Comparison of ENCODE assay signal across 1 cellular context in genomic region chr4:8198206-8198905, GRCh38.
A peak's percentile ranks its signal among the peaks of the same experiment; 100 is the strongest.
TF ChIP-seq lines count a peak whose summit lies in the region.

No MANE protein-coding gene starts in this region.

TF ChIP-seq in HepG2, 621 proteins besides CTCF, POLR2A, EP300 and RAD21:
- TF ChIP-seq PBX2 (CRISPR knock-in tag; IDR thresholded peaks at IDR 0.05) (no peak), ZNF232 (CRISPR knock-in tag; IDR thresholded peaks at IDR 0.05; ENCODE audit: borderline replicate concordance) (0 out of 2 replicates have a peak, but pooled peaks have one; percentile 41), NFIC (IDR thresholded peaks at IDR 0.05; ENCODE audit: low read length) (no peak), ARID2 (CRISPR knock-in tag; IDR thresholded peaks at IDR 0.05; ENCODE audit: borderline replicate concordance) (peak; percentile 39; the same call in 1 of the 2 replicates), RCOR2 (CRISPR knock-in tag; IDR thresholded peaks at IDR 0.05) (peak; percentile 18; the same call in 1 of the 2 replicates), BCLAF1 (IDR thresholded peaks at IDR 0.05) (no peak), ZBTB7A (CRISPR knock-in tag; IDR thresholded peaks at IDR 0.05) (no peak), DNMT1 (CRISPR knock-in tag; IDR thresholded peaks at IDR 0.05) (0 out of 2 replicates have a peak, but pooled peaks have one; percentile 23), SP2 (CRISPR knock-in tag; IDR thresholded peaks at IDR 0.05) (peak; percentile 5; the same call in 1 of the 2 replicates), ZNF317 (CRISPR knock-in tag; IDR thresholded peaks at IDR 0.05) (peak; percentile 13), NCOA1 (CRISPR knock-in tag; IDR thresholded peaks at IDR 0.05) (0 out of 2 replicates have a peak, but pooled peaks have one; percentile 58), ARID5B (CRISPR knock-in tag; IDR thresholded peaks at IDR 0.05) (no peak), PAF1 (CRISPR knock-in tag; IDR thresholded peaks at IDR 0.05) (no peak), ZNF572 (CRISPR knock-in tag; IDR thresholded peaks at IDR 0.05) (0 out of 2 replicates have a peak, but pooled peaks have one; percentile 53), TCF12 (IDR thresholded peaks at IDR 0.05) (no peak), TCF12 (CRISPR knock-in tag; IDR thresholded peaks at IDR 0.05) (peak; percentile 2; the same call in 1 of the 2 replicates), SATB2 (CRISPR knock-in tag; IDR thresholded peaks at IDR 0.05) (no peak), SRF (IDR thresholded peaks at IDR 0.05; ENCODE audit: low read depth, low read length) (no peak), ZNF251 (CRISPR knock-in tag; IDR thresholded peaks at IDR 0.05) (no peak), ZNF33A (CRISPR knock-in tag; IDR thresholded peaks at IDR 0.05; ENCODE audit: borderline replicate concordance) (no peak), ZMYM3 (CRISPR knock-in tag; IDR thresholded peaks at IDR 0.05) (peak; percentile 65; the same call in 1 of the 2 replicates), ZFP91 (CRISPR knock-in tag; IDR thresholded peaks at IDR 0.05; ENCODE audit: borderline replicate concordance) (no peak; the same call in 1 of the 2 replicates), POGZ (CRISPR knock-in tag; IDR thresholded peaks at IDR 0.05) (peak; percentile 3; the same call in 1 of the 2 replicates), STAT5B (CRISPR knock-in tag; IDR thresholded peaks at IDR 0.05) (no peak), NFYB (CRISPR knock-in tag; IDR thresholded peaks at IDR 0.05) (no peak), ZMYM2 (CRISPR knock-in tag; IDR thresholded peaks at IDR 0.05) (peak; percentile 5; the same call in 1 of the 2 replicates), ZNF761 (CRISPR knock-in tag; conservative IDR thresholded peaks at IDR 0.05) (no peak), ZNF629 (CRISPR knock-in tag; conservative IDR thresholded peaks at IDR 0.05) (peak; percentile 95), HHEX (CRISPR knock-in tag; IDR thresholded peaks at IDR 0.05) (no peak)
- TF ChIP-seq, protein P1, sequence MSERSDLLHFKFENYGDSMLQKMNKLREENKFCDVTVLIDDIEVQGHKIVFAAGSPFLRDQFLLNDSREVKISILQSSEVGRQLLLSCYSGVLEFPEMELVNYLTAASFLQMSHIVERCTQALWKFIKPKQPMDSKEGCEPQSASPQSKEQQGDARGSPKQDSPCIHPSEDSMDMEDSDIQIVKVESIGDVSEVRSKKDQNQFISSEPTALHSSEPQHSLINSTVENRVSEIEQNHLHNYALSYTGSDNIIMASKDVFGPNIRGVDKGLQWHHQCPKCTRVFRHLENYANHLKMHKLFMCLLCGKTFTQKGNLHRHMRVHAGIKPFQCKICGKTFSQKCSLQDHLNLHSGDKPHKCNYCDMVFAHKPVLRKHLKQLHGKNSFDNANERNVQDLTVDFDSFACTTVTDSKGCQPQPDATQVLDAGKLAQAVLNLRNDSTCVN (CRISPR knock-in tag; IDR thresholded peaks at IDR 0.05; ENCODE audit: borderline replicate concordance): no peak
- TF ChIP-seq, protein P2, sequence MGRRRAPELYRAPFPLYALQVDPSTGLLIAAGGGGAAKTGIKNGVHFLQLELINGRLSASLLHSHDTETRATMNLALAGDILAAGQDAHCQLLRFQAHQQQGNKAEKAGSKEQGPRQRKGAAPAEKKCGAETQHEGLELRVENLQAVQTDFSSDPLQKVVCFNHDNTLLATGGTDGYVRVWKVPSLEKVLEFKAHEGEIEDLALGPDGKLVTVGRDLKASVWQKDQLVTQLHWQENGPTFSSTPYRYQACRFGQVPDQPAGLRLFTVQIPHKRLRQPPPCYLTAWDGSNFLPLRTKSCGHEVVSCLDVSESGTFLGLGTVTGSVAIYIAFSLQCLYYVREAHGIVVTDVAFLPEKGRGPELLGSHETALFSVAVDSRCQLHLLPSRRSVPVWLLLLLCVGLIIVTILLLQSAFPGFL (CRISPR knock-in tag; IDR thresholded peaks at IDR 0.05): 0 out of 2 replicates have a peak, but pooled peaks have one; percentile 23
- TF ChIP-seq, protein P3, sequence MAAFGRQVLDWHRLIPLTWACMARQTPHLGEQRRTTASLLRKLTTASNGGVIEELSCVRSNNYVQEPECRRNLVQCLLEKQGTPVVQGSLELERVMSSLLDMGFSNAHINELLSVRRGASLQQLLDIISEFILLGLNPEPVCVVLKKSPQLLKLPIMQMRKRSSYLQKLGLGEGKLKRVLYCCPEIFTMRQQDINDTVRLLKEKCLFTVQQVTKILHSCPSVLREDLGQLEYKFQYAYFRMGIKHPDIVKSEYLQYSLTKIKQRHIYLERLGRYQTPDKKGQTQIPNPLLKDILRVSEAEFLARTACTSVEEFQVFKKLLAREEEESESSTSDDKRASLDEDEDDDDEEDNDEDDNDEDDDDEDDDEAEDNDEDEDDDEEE (CRISPR knock-in tag; IDR thresholded peaks at IDR 0.05): no peak
- TF ChIP-seq, protein P4, sequence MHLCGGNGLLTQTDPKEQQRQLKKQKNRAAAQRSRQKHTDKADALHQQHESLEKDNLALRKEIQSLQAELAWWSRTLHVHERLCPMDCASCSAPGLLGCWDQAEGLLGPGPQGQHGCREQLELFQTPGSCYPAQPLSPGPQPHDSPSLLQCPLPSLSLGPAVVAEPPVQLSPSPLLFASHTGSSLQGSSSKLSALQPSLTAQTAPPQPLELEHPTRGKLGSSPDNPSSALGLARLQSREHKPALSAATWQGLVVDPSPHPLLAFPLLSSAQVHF (CRISPR knock-in tag; IDR thresholded peaks at IDR 0.05): 0 out of 2 replicates have a peak, but pooled peaks have one; percentile 55
- TF ChIP-seq, protein P5, sequence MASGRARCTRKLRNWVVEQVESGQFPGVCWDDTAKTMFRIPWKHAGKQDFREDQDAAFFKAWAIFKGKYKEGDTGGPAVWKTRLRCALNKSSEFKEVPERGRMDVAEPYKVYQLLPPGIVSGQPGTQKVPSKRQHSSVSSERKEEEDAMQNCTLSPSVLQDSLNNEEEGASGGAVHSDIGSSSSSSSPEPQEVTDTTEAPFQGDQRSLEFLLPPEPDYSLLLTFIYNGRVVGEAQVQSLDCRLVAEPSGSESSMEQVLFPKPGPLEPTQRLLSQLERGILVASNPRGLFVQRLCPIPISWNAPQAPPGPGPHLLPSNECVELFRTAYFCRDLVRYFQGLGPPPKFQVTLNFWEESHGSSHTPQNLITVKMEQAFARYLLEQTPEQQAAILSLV (CRISPR knock-in tag; IDR thresholded peaks at IDR 0.05; ENCODE audit: borderline replicate concordance): no peak
TF ChIP-seq in HepG2: peak in this region for 15.
